Comparison of ENCODE assay signal across 8 cellular contexts in the genomic region with DNA sequence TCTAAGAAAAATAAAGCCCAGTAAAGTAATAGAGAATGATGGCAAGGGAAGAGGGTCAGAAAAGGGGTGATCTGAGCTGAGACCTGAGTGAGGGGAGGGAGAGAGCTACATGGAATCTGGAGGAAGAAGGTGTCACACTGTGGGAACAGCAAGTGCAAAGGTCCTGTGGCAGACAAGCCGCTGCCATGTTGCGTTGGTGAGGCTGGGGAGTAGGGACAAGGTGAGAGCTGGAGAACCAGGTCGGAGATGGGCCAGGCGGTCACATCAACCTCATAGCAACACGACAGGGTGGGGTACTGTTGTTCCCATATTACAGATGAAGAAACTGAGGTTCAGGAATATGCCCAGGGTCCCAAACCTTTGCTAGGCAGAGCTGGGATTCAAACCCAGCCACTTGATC.
"Had no signal": no experiment of that assay in that cellular context is flagged by ENCODE, and none has a peak within 500 bp of the region (broad histone marks: within the 10 kb centered on the region; RNA-seq: fewer than 3 reads in every experiment).

No MANE protein-coding gene starts in this region.

- H3K27ac ChIP-seq: GM23248, HL-60 had no signal

- H3K4me1 ChIP-seq: HAP-1 had no signal

- H3K36me3 ChIP-seq: HAP-1 had no signal

- H3K9me3 ChIP-seq: HAP-1 had no signal

- H3K9ac ChIP-seq: GM23248 had no signal

- H3K4me3 ChIP-seq: GM23248, HAP-1 had no signal

- DNase-seq: GM23248, GOT3, H7, IMR-90, KBM-7 had no signal

- ATAC-seq: HCT116 had no signal

- H2AFZ ChIP-seq: GM23248 had no signal
